ENCODE assay signal across 1 cellular context in the genomic region with DNA sequence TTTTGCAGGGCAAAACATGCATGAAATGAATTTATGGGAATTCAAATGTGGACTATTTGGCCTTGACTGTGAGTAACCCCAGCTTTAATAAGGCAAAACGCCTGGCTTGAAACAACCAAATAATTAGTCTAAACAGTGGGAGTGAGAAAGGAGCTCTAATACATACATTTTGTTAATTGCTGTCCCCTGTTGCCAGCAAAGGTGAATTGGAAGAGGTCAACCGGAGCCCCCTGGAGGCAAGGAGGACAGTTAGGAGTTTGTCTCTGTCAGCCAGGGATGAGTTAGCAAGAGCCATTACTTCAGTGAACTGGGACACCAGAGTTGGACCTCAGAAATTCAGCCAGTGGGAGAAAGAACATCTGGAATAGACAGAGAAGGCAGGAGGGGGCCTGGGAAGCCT.
TF ChIP-seq lines count a peak whose summit lies in the region.

No MANE protein-coding gene starts in this region.

TF ChIP-seq in H1, 55 proteins besides CTCF, POLR2A, EP300 and RAD21:
- TF ChIP-seq NANOG (IDR thresholded peaks at IDR 0.05; ENCODE audit: insufficient read depth, low read depth, low read length, poor library complexity, severe bottlenecking) (no peak), CHD1 (IDR thresholded peaks at IDR 0.05; ENCODE audit: low read depth, low read length) (no peak), TBP (IDR thresholded peaks at IDR 0.05; ENCODE audit: low read depth, low read length) (no peak), CTBP2 (IDR thresholded peaks at IDR 0.05; ENCODE audit: borderline replicate concordance, insufficient read depth, insufficient read length, low read length) (no peak), SUZ12 (IDR thresholded peaks at IDR 0.05; ENCODE audit: low read length) (no peak), NRF1 (IDR thresholded peaks at IDR 0.05; ENCODE audit: low read depth, low read length) (no peak)
- TF ChIP-seq, protein P1, sequence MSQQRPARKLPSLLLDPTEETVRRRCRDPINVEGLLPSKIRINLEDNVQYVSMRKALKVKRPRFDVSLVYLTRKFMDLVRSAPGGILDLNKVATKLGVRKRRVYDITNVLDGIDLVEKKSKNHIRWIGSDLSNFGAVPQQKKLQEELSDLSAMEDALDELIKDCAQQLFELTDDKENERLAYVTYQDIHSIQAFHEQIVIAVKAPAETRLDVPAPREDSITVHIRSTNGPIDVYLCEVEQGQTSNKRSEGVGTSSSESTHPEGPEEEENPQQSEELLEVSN (IDR thresholded peaks at IDR 0.05), result no peak
